Comparison of ENCODE assay signal across 18 cellular contexts in genomic region chrX:119474615-119475388, GRCh38. TPM values are rescaled to one million over a fixed set of nuclear protein-coding genes. Genes with fewer than 3 reads are reported as not detected.
DNase-seq lines count a peak whose midpoint lies in the region; ATAC-seq, FAIRE-seq and TF ChIP-seq lines count a peak whose summit lies in the region.
"Had no signal": no experiment of that assay in that cellular context is flagged by ENCODE, and none has a peak within 500 bp of the region (broad histone marks: within the 10 kb centered on the region; RNA-seq: fewer than 3 reads in every experiment).

No MANE protein-coding gene starts in this region.

- FAIRE-seq in G401.6 (lab: Jason Lieb, UNC) (peak; percentile 40), astrocyte (lab: Jason Lieb, UNC) (peak; percentile 17)
- FAIRE-seq: A204.1, D721Med, GM12892, GM18507, H1 had no signal

- no peak for ATAC-seq in GM18858 (IDR thresholded peaks at IDR 0.05; ENCODE audit: unreplicated experiment)

- H3K9ac ChIP-seq in astrocyte (ENCODE audit: low read length) (no peak overlapping the region), skeletal muscle satellite cell (ENCODE audit: low read depth, low read length) (no peak overlapping the region)

- TF ChIP-seq CTCF in HFFc6 (IDR thresholded peaks at IDR 0.05): no peak
- no peak for TF ChIP-seq CTCF in astrocyte (IDR thresholded peaks at IDR 0.05; ENCODE audit: insufficient read depth, low read depth, low read length)

- no peaks in the 10 kb centered on the region for H3K9me3 ChIP-seq in astrocyte (ENCODE audit: insufficient read depth, low read depth, low read length)
- H3K9me3 ChIP-seq in skeletal muscle satellite cell (replicated peaks; ENCODE audit: low read length): no peaks in the 10 kb centered on the region
- H3K9me3 ChIP-seq: Caco-2 had no signal

- no peaks in the 10 kb centered on the region for H3K79me2 ChIP-seq in astrocyte (ENCODE audit: insufficient read depth, low read length)

- H3K4me2 ChIP-seq in astrocyte (ENCODE audit: low read length): peak overlapping the region; percentile 40
- peak overlapping the region; percentile 13 for H3K4me2 ChIP-seq in skeletal muscle satellite cell (ENCODE audit: low read length)

- H3K9me3 Mint-ChIP-seq in HFFc6 (no peaks in the 10 kb centered on the region), astrocyte (ENCODE audit: unreplicated experiment) (no peaks in the 10 kb centered on the region)
- H3K9me3 Mint-ChIP-seq: CD4-positive, alpha-beta T cell had no signal

- H3K36me3 ChIP-seq in astrocyte (ENCODE audit: insufficient read depth, low read length): peaks cover 6% of the 10 kb centered on the region
- peaks cover 11% of the 10 kb centered on the region for H3K36me3 ChIP-seq in skeletal muscle satellite cell (ENCODE audit: insufficient read depth, low read length)

- no peak for DNase-seq in HFFc6
- DNase-seq in astrocyte (ENCODE audit: low read depth): no peak
- no peak for DNase-seq in HT-29 (ENCODE audit: low spot score)
- DNase-seq: ACHN; AML-193; Caco-2; CD4-positive, alpha-beta T cell; GDM1; H9 had no signal

- peaks cover 6% of the 10 kb centered on the region; the same call in 1 of the 2 replicates for H3K36me3 Mint-ChIP-seq in HFFc6 (ENCODE audit: low read depth)
- peaks cover 3% of the 10 kb centered on the region for H3K36me3 Mint-ChIP-seq in astrocyte (ENCODE audit: low read depth, unreplicated experiment)

- peaks cover 7% of the 10 kb centered on the region for H3K4me1 ChIP-seq in astrocyte (ENCODE audit: insufficient read depth, low read length)
- H3K4me1 ChIP-seq in skeletal muscle satellite cell (ENCODE audit: control insufficient read depth, insufficient read depth, low read length): peaks cover 5% of the 10 kb centered on the region

- H3K4me1 Mint-ChIP-seq in HFFc6 (ENCODE audit: low read depth) (peaks cover 28% of the 10 kb centered on the region), astrocyte (ENCODE audit: low read depth, unreplicated experiment) (peaks cover 11% of the 10 kb centered on the region)

- H3K27ac ChIP-seq in astrocyte (ENCODE audit: low read depth, low read length): no peak overlapping the region
- H3K27ac ChIP-seq: C4-2B had no signal

- H3K27me3 Mint-ChIP-seq in HFFc6 (ENCODE audit: insufficient read depth) (no peaks in the 10 kb centered on the region; the same call in 1 of the 2 replicates), astrocyte (ENCODE audit: low read depth, unreplicated experiment) (no peaks in the 10 kb centered on the region)
- H3K27me3 Mint-ChIP-seq: CD4-positive, alpha-beta T cell had no signal

- H4K20me1 ChIP-seq in astrocyte (ENCODE audit: insufficient read depth, low read length): peaks cover 5% of the 10 kb centered on the region

- H3K4me3 ChIP-seq in astrocyte (ENCODE audit: insufficient read depth, low read depth, low read length) (no peak overlapping the region), skeletal muscle satellite cell (ENCODE audit: low read length) (no peak overlapping the region)

- 0 out of 2 replicates have a peak overlapping the region, but pooled peaks have one; percentile 34 for H3K4me3 Mint-ChIP-seq in HFFc6
- H3K4me3 Mint-ChIP-seq in astrocyte (ENCODE audit: unreplicated experiment): no peak overlapping the region
- H3K4me3 Mint-ChIP-seq: CD4-positive, alpha-beta T cell; H9 had no signal

- H2AFZ ChIP-seq in astrocyte (ENCODE audit: low read depth, low read length): no peak overlapping the region

- H3K27me3 ChIP-seq in astrocyte (ENCODE audit: insufficient read depth, low read length) (no peaks in the 10 kb centered on the region), skeletal muscle satellite cell (ENCODE audit: control insufficient read depth, insufficient read depth, low read length) (no peaks in the 10 kb centered on the region)

- H3K27ac Mint-ChIP-seq in HFFc6: no peak overlapping the region
- H3K27ac Mint-ChIP-seq in astrocyte (ENCODE audit: unreplicated experiment): no peak overlapping the region
- H3K27ac Mint-ChIP-seq: CD4-positive, alpha-beta T cell had no signal

RNA-seq across cellular contexts. Expression of gene SLC25A5, which starts 6.6 kb away (rescaled TPM):
- total RNA-seq in HFFc6 (2021; fragmentation: NEBNext Ultra II Directional; extraction: Animal tissue kit (Norgen Biotek cat#: 25700)): 100 to 1,000 TPM; 223 to 296 (median 270) TPM
- total RNA-seq in astrocyte: 171 and 176 TPM in 2 replicates
- 229 and 234 TPM in 2 replicates for total RNA-seq in skeletal muscle satellite cell (2012; rRNA removed)
- total RNA-seq in HT-29 (2014; rRNA removed; shearing (Covaris generic)): 437 and 452 TPM in 2 replicates
